8 cellular contexts compared by ENCODE assay signal in genomic region chr20:47727170-47727880, GRCh38. TPM values are rescaled to one million over a fixed set of nuclear protein-coding genes. Genes with fewer than 3 reads are reported as not detected.
DNase-seq lines count a peak whose midpoint lies in the region.

No MANE protein-coding gene starts in this region.

- no peaks in the 10 kb centered on the region for H3K9me3 Mint-ChIP-seq in immature natural killer cell

- peaks cover 2 to 7% (median 3%) of the 10 kb centered on the region in 3 donors for H3K27me3 Mint-ChIP-seq in immature natural killer cell (ENCODE audit: low read depth in 3 of 3)

- peaks cover 20 to 33% of the 10 kb centered on the region in 2 donors for H3K4me1 Mint-ChIP-seq in immature natural killer cell

- peaks cover 0 to 8% (median 0%) of the 10 kb centered on the region in 3 donors for H3K36me3 Mint-ChIP-seq in immature natural killer cell

- H3K4me3 Mint-ChIP-seq in immature natural killer cell: peak overlapping the region; percentile 67 to 95 (median 80)

- peak overlapping the region; percentile 68 to 93 (median 86) for H3K27ac Mint-ChIP-seq in immature natural killer cell

- peak; percentile 6 for DNase-seq in NCI-H82 (lab: John Stamatoyannopoulos, UW)
- no peak for DNase-seq in NCI-H82 treated with DMSO at 0.1 percent for 48 hours (lab: John Stamatoyannopoulos, UW; ENCODE audit: unreplicated experiment)
- peak; percentile 91 for DNase-seq in NAMALWA (ENCODE audit: low spot score)
- peak; percentile 80 for DNase-seq in activated CD8-positive, alpha-beta memory T cell treated with anti-CD3 and anti-CD28 coated beads, Interleukin-2, amount 50 U/mL, for 48 hours
- DNase-seq in immature natural killer cell: peak; percentile 63 to 74 (median 69)
- peak; percentile 26 to 37 for DNase-seq in stimulated activated CD8-positive, alpha-beta memory T cell treated with anti-CD3 and anti-CD28 coated beads, Interleukin-2, amount 100 ng/mL, for 1 hour (ENCODE audit: low read depth in 2 of 2)
- DNase-seq in NCI-H2029 (lab: John Stamatoyannopoulos, UW): no peak
- DNase-seq in GOT3 (lab: John Stamatoyannopoulos, UW): no peak

RNA-seq across cellular contexts. Expression of gene SULF2, which starts 58.0 kb away (rescaled TPM):
- polyA plus RNA-seq in immature natural killer cell: 1 to 10 TPM; 1.3 to 3.7 (median 3.0) TPM

Comparison
In these comparisons a context has a peak if more than half of its experiments do, and no peak if none do; other contexts are left out.
1. DNase-seq: peak in NCI-H82 (single experiment), NAMALWA (single experiment), activated CD8-positive, alpha-beta memory T cell treated with anti-CD3 and anti-CD28 coated beads, Interleukin-2, amount 50 U/mL, for 48 hours (single experiment), immature natural killer cell (3 of 3) and stimulated activated CD8-positive, alpha-beta memory T cell treated with anti-CD3 and anti-CD28 coated beads, Interleukin-2, amount 100 ng/mL, for 1 hour (2 of 2); none in NCI-H82 treated with DMSO at 0.1 percent for 48 hours (single experiment), NCI-H2029 (single experiment) and GOT3 (single experiment).